8 cellular contexts compared by ENCODE assay signal in genomic region chr3:129249284-129250065, GRCh38. TPM values are rescaled to one million over a fixed set of nuclear protein-coding genes. Genes with fewer than 3 reads are reported as not detected.
DNase-seq lines count a peak whose midpoint lies in the region; ATAC-seq and TF ChIP-seq lines count a peak whose summit lies in the region.

Gene COPG1, plus strand, starts transcription at chr3:129249606. Its CDS starts 104 bp downstream, at chr3:129249710.

- peak; percentile 85 for DNase-seq in Ammon's horn (ENCODE audit: low spot score)
- peak; percentile 97 for DNase-seq in GM19238 (ENCODE audit: insufficient read length, low spot score)
- DNase-seq in NCI-H524 (lab: John Stamatoyannopoulos, UW), result peak; percentile 92 to 95
- DNase-seq in activated CD4-positive, alpha-beta T cell treated with anti-CD3 and anti-CD28 coated beads for 24 hours (ENCODE audit: low read depth in 2 of 2), result peak; percentile 76
- peak; percentile 94 for DNase-seq in cerebellum (ENCODE audit: low spot score)
- DNase-seq in kidney epithelial cell (ENCODE audit: low read depth), result peak; percentile 43
- DNase-seq in stimulated activated CD4-positive, alpha-beta T cell treated with anti-CD3 and anti-CD28 coated beads, Interleukin-15, amount 100 ng/mL, for 24 hours, result peak; percentile 88

- H3K36me3 ChIP-seq in kidney epithelial cell (ENCODE audit: control insufficient read depth, insufficient read depth, low read length), result peaks cover 6% of the 10 kb centered on the region

- peak; percentile 80 for ATAC-seq in HG03442 (IDR thresholded peaks at IDR 0.05; ENCODE audit: unreplicated experiment)

- no peak for TF ChIP-seq CTCF in kidney epithelial cell (IDR thresholded peaks at IDR 0.05; ENCODE audit: insufficient read depth, low read length, poor library complexity, severe bottlenecking)

- peak within 1 kb of the TSS; percentile 93 for H3K4me3 ChIP-seq in kidney epithelial cell (ENCODE audit: low read depth, low read length)

- H3K27me3 ChIP-seq in kidney epithelial cell (ENCODE audit: control insufficient read depth, insufficient read depth, low read length), result no peaks in the 10 kb centered on the region

RNA-seq across cellular contexts. Expression of gene COPG1, which starts in this region (rescaled TPM):
- total RNA-seq in cerebellum (70.9 TPM), kidney epithelial cell (159 and 173 TPM in 2 replicates)

Comparison
In these comparisons a context has a peak if more than half of its experiments do, and no peak if none do; other contexts are left out.
1. Peak in every context shown above with its lines: DNase-seq, ATAC-seq and H3K4me3 ChIP-seq.
2. DNase-seq: peak in every context shown above with its lines; median percentile 97 in GM19238; 94 in cerebellum; 94 in NCI-H524; 88 in stimulated activated CD4-positive, alpha-beta T cell treated with anti-CD3 and anti-CD28 coated beads, Interleukin-15, amount 100 ng/mL, for 24 hours; 85 in Ammon's horn; 76 in activated CD4-positive, alpha-beta T cell treated with anti-CD3 and anti-CD28 coated beads for 24 hours; 43 in kidney epithelial cell.